Comparison of ENCODE assay signal across 1 cellular context in genomic region chr14:77139022-77139421, GRCh38.
TF ChIP-seq lines count a peak whose summit lies in the region.

No MANE protein-coding gene starts in this region.

TF ChIP-seq in H1, 55 proteins besides CTCF, POLR2A, EP300 and RAD21:
- no peak for TF ChIP-seq MAX (IDR thresholded peaks at IDR 0.05)
